In genomic region chr20:3931664-3932063, GRCh38 we compare ENCODE assay signal across 1 cellular context.
TF ChIP-seq lines count a peak whose summit lies in the region.

No MANE protein-coding gene starts in this region.

TF ChIP-seq in GM23338, 12 proteins besides CTCF, POLR2A, EP300 and RAD21 (continued from another document):
- no peak for TF ChIP-seq ZNF462 (CRISPR knock-in tag; IDR thresholded peaks at IDR 0.05)
- TF ChIP-seq, protein P1, sequence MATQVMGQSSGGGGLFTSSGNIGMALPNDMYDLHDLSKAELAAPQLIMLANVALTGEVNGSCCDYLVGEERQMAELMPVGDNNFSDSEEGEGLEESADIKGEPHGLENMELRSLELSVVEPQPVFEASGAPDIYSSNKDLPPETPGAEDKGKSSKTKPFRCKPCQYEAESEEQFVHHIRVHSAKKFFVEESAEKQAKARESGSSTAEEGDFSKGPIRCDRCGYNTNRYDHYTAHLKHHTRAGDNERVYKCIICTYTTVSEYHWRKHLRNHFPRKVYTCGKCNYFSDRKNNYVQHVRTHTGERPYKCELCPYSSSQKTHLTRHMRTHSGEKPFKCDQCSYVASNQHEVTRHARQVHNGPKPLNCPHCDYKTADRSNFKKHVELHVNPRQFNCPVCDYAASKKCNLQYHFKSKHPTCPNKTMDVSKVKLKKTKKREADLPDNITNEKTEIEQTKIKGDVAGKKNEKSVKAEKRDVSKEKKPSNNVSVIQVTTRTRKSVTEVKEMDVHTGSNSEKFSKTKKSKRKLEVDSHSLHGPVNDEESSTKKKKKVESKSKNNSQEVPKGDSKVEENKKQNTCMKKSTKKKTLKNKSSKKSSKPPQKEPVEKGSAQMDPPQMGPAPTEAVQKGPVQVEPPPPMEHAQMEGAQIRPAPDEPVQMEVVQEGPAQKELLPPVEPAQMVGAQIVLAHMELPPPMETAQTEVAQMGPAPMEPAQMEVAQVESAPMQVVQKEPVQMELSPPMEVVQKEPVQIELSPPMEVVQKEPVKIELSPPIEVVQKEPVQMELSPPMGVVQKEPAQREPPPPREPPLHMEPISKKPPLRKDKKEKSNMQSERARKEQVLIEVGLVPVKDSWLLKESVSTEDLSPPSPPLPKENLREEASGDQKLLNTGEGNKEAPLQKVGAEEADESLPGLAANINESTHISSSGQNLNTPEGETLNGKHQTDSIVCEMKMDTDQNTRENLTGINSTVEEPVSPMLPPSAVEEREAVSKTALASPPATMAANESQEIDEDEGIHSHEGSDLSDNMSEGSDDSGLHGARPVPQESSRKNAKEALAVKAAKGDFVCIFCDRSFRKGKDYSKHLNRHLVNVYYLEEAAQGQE (IDR thresholded peaks at IDR 0.05; ENCODE audit: unreplicated experiment), result no peak
- no peak for TF ChIP-seq EZH2 (IDR thresholded peaks at IDR 0.05; ENCODE audit: low read depth, unreplicated experiment)
- no peak for TF ChIP-seq JUNB (IDR thresholded peaks at IDR 0.05; ENCODE audit: unreplicated experiment)
- TF ChIP-seq POLR2AphosphoS5 (IDR thresholded peaks at IDR 0.05; ENCODE audit: low read depth), result no peak
- TF ChIP-seq ZNF114 (CRISPR knock-in tag; IDR thresholded peaks at IDR 0.05), result no peak
- no peak for TF ChIP-seq EZH2phosphoT487 (IDR thresholded peaks at IDR 0.05; ENCODE audit: unreplicated experiment)
- TF ChIP-seq STAT1 (IDR thresholded peaks at IDR 0.05; ENCODE audit: unreplicated experiment), result no peak
- no peak for TF ChIP-seq NANOG (IDR thresholded peaks at IDR 0.05; ENCODE audit: borderline replicate concordance)
